Comparison of ENCODE assay signal across 1 cellular context in genomic region chr10:91512458-91512857, GRCh38.
TF ChIP-seq lines count a peak whose summit lies in the region.

No MANE protein-coding gene starts in this region.

TF ChIP-seq in IMR-90, 13 proteins besides CTCF, POLR2A, EP300 and RAD21 (continued from another document):
- TF ChIP-seq ELK1 (IDR thresholded peaks at IDR 0.05; ENCODE audit: borderline replicate concordance, low read depth, low read length) (no peak), MXI1 (IDR thresholded peaks at IDR 0.05; ENCODE audit: borderline replicate concordance, low read depth, low read length) (no peak), BHLHE40 (IDR thresholded peaks at IDR 0.05; ENCODE audit: low read depth, low read length) (no peak)
